17 cellular contexts compared by ENCODE assay signal in genomic region chr3:63056932-63057331, GRCh38.
A peak's percentile ranks its signal among the peaks of the same experiment; 100 is the strongest.
DNase-seq lines count a peak whose midpoint lies in the region; TF ChIP-seq lines count a peak whose summit lies in the region.
"Had no signal": no experiment of that assay in that cellular context is flagged by ENCODE, and none has a peak within 500 bp of the region (broad histone marks: within the 10 kb centered on the region; RNA-seq: fewer than 3 reads in every experiment).

No MANE protein-coding gene starts in this region.

- H3K14ac ChIP-seq in mesenchymal stem cell (ENCODE audit: low read length in 2 of 2): no peak overlapping the region

- no peaks in the 10 kb centered on the region for H3K27me3 ChIP-seq in mesendoderm (ENCODE audit: insufficient read depth, low read length, poor library complexity)
- H3K27me3 ChIP-seq in Peyer's patch: no peaks in the 10 kb centered on the region
- H3K27me3 ChIP-seq in mesenchymal stem cell (ENCODE audit: control insufficient read depth in 1 of 2, insufficient read depth in 1 of 2, low read length in 2 of 2): peaks cover 0 to 6% of the 10 kb centered on the region in 2 experiments
- H3K27me3 ChIP-seq: BLaER1 had no signal

- H3K79me2 ChIP-seq in mesendoderm (ENCODE audit: control insufficient read depth, insufficient read depth, low read length): no peaks in the 10 kb centered on the region

- H4K8ac ChIP-seq in mesendoderm (ENCODE audit: low read depth, low read length): no peak overlapping the region
- no peak overlapping the region for H4K8ac ChIP-seq in mesenchymal stem cell (ENCODE audit: low read length)

- H2AK5ac ChIP-seq in mesendoderm (ENCODE audit: low read length) (no peak overlapping the region), mesenchymal stem cell (ENCODE audit: low read length, severe bottlenecking) (no peak overlapping the region)

- no peak overlapping the region for H3K56ac ChIP-seq in mesendoderm (ENCODE audit: low read length)

- H2BK5ac ChIP-seq in mesendoderm (ENCODE audit: low read length) (no peak overlapping the region), mesenchymal stem cell (ENCODE audit: low read depth, low read length, poor library complexity, severe bottlenecking) (no peak overlapping the region)

- H3K23ac ChIP-seq in mesendoderm (ENCODE audit: low read length) (no peak overlapping the region), mesenchymal stem cell (ENCODE audit: low read length in 2 of 2) (no peak overlapping the region)

- H2BK15ac ChIP-seq in mesendoderm (replicated peaks; ENCODE audit: low read depth): no peak overlapping the region
- H2BK15ac ChIP-seq in mesenchymal stem cell (ENCODE audit: low read depth, poor library complexity, severe bottlenecking): no peak overlapping the region

- peaks cover 2% of the 10 kb centered on the region for H3K4me1 ChIP-seq in mesendoderm (ENCODE audit: control insufficient read depth, low read depth, low read length)
- no peaks in the 10 kb centered on the region for H3K4me1 ChIP-seq in Peyer's patch
- no peaks in the 10 kb centered on the region for H3K4me1 ChIP-seq in mesenchymal stem cell (ENCODE audit: control insufficient read depth, insufficient read depth, low read depth, low read length)
- H3K4me1 ChIP-seq: BLaER1, Caco-2 had no signal

- TF ChIP-seq POLR2A in Peyer's patch (IDR thresholded peaks at IDR 0.05): no peak

- H3K36me3 ChIP-seq in mesendoderm (ENCODE audit: control insufficient read depth, insufficient read depth, low read length): no peaks in the 10 kb centered on the region
- no peaks in the 10 kb centered on the region for H3K36me3 ChIP-seq in Peyer's patch
- H3K36me3 ChIP-seq in mesenchymal stem cell (ENCODE audit: control insufficient read depth in 1 of 2, insufficient read depth in 2 of 2, low read depth in 1 of 2, low read length in 2 of 2): no peaks in the 10 kb centered on the region
- H3K36me3 ChIP-seq: BLaER1 had no signal

- H3K79me1 ChIP-seq in mesendoderm (ENCODE audit: low read length) (no peaks in the 10 kb centered on the region), mesenchymal stem cell (replicated peaks; ENCODE audit: low read length, poor library complexity, severe bottlenecking) (no peaks in the 10 kb centered on the region)

- H3K27ac ChIP-seq in mesendoderm (ENCODE audit: low read depth, low read length): no peak overlapping the region
- no peak overlapping the region for H3K27ac ChIP-seq in Peyer's patch
- H3K27ac ChIP-seq in mesenchymal stem cell (ENCODE audit: low read length, poor library complexity, severe bottlenecking): no peak overlapping the region
- H3K27ac ChIP-seq: BLaER1, C4-2B, GM23248 had no signal

- no peak for TF ChIP-seq CTCF in Peyer's patch (IDR thresholded peaks at IDR 0.05)

- H2BK120ac ChIP-seq in mesendoderm (ENCODE audit: low read depth, low read length) (no peak overlapping the region), mesenchymal stem cell (ENCODE audit: low read depth, low read length) (no peak overlapping the region)

- no peak overlapping the region for H4K5ac ChIP-seq in mesendoderm (ENCODE audit: low read length)

- H3K4me3 ChIP-seq in mesendoderm (ENCODE audit: low read length) (no peak overlapping the region), Peyer's patch (no peak overlapping the region), mesenchymal stem cell (ENCODE audit: insufficient read depth in 1 of 2, low read depth in 1 of 2, low read length in 2 of 2) (no peak overlapping the region)
- H3K4me3 ChIP-seq: BLaER1, GM12878, GM23248 had no signal

- H2AFZ ChIP-seq in mesenchymal stem cell (ENCODE audit: low read depth, low read length): no peak overlapping the region
- H2AFZ ChIP-seq: GM23248 had no signal

- DNase-seq in NCI-H146 treated with DMSO at 0.1 percent for 48 hours (lab: John Stamatoyannopoulos, UW; ENCODE audit: unreplicated experiment) (peak; percentile 5), SK-N-DZ (ENCODE audit: low spot score) (peak; percentile 66), mesendoderm (peak; percentile 78), Peyer's patch (no peak), mesenchymal stem cell (no peak), putamen (ENCODE audit: low spot score) (no peak)
- DNase-seq: Caco-2; CD4-positive, CD25-positive, alpha-beta regulatory T cell; CD8-positive, alpha-beta T cell; DMS153; EL; GDM1; GM23248; H9 had no signal

- H2BK12ac ChIP-seq in mesenchymal stem cell (ENCODE audit: low read length in 2 of 2): no peak overlapping the region

- WGBS in mesendoderm (ENCODE audit: extremely low coverage, insufficient coverage, low lambda C conversion rate): no CpG with 5 or more reads among the region's 1 CpG
- WGBS in mesenchymal stem cell: 0% methylated on average over 1 of the region's 1 CpG

- no peaks in the 10 kb centered on the region for H3K9me3 ChIP-seq in Peyer's patch
- H3K9me3 ChIP-seq in mesenchymal stem cell (ENCODE audit: control insufficient read depth, low read length): no peaks in the 10 kb centered on the region
- H3K9me3 ChIP-seq: BLaER1, Caco-2 had no signal

- H3K4me2 ChIP-seq in mesendoderm (ENCODE audit: low read length): no peak overlapping the region
- H3K4me2 ChIP-seq in mesenchymal stem cell (ENCODE audit: low read length, poor library complexity, severe bottlenecking): no peak overlapping the region
- H3K4me2 ChIP-seq: BLaER1 had no signal

- H3K18ac ChIP-seq in mesendoderm (ENCODE audit: low read length) (no peak overlapping the region), mesenchymal stem cell (ENCODE audit: low read depth in 1 of 2, low read length in 2 of 2) (no peak overlapping the region)

- H3K9ac ChIP-seq in mesendoderm (ENCODE audit: low read length): no peak overlapping the region
- H3K9ac ChIP-seq in mesenchymal stem cell (ENCODE audit: low read length): no peak overlapping the region
- H3K9ac ChIP-seq: BLaER1, GM23248 had no signal

- H3K4ac ChIP-seq in mesendoderm (ENCODE audit: low read depth, low read length): no peak overlapping the region
- no peak overlapping the region for H3K4ac ChIP-seq in mesenchymal stem cell (ENCODE audit: low read depth in 1 of 2, low read length in 2 of 2)

- no peak overlapping the region for H4K91ac ChIP-seq in mesenchymal stem cell (ENCODE audit: low read length)

Comparison
In these comparisons a context has a peak if more than half of its experiments do, and no peak if none do; other contexts are left out.
1. DNase-seq: peak in NCI-H146 treated with DMSO at 0.1 percent for 48 hours (single experiment), SK-N-DZ (single experiment) and mesendoderm (single experiment); none in Peyer's patch (0 of 3), mesenchymal stem cell (single experiment) and putamen (single experiment).